In the genomic region with DNA sequence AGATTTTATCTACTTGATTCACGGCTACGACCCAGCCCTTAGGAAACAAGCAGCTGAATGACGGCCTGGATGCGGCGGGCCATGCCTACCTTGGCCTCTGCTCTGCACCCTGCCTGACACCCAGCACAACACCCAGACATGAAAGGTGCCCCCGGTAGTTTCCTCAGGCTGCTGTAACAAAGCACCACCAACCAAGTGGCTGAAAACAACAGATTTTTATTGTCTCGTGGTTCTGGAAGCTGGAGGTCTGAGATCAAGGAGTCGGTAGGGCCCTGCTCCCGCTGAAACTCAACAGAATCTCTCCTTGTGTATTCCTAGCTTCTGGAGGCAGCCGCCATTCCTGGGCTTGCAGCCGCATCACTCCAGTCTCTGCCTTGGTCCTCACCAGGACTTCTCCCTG, we compare ENCODE assay signal across 23 cellular contexts.
"Had no signal": no experiment of that assay in that cellular context is flagged by ENCODE, and none has a peak within 500 bp of the region (broad histone marks: within the 10 kb centered on the region; RNA-seq: fewer than 3 reads in every experiment).

No MANE protein-coding gene starts in this region.

- H3K27me3 ChIP-seq: cardiac muscle cell, esophagus squamous epithelium, gastrocnemius medialis, left lung, neutrophil, pancreas, transverse colon, uterus had no signal

- H3K36me3 ChIP-seq: cardiac muscle cell, esophagus squamous epithelium, gastrocnemius medialis, left lung, neutrophil, pancreas, transverse colon, uterus had no signal

- ATAC-seq: activated CD8-positive, alpha-beta T cell treated with anti-CD3 and anti-CD28 coated beads, Interleukin-2, amount 10 ng/mL, durations not matched to agents 7 days and 5 days; activated naive CD8-positive, alpha-beta T cell treated with anti-CD3 and anti-CD28 coated beads, Interleukin-2, amount 50 U/mL, for 24 hours; gastrocnemius medialis; left lung; sciatic nerve; stimulated activated naive B cell treated with anti-CD40 and anti-IgM and Interleukin-4, amounts not matched to agents 10 μg/mL and 1 μg/mL and 100 μg/mL, for 72 hours; T-cell had no signal

- H3K4me3 ChIP-seq: cardiac muscle cell, esophagus squamous epithelium, gastrocnemius medialis, left lung, pancreas, smooth muscle cell, transverse colon, uterus had no signal

- H3K4me1 ChIP-seq: gastrocnemius medialis, left lung, uterus had no signal

- H3K27ac ChIP-seq: cardiac muscle cell, gastrocnemius medialis, left lung, neutrophil, pancreas, uterus had no signal

- H3K9me3 ChIP-seq: esophagus squamous epithelium, gastrocnemius medialis, left lung, neutrophil, pancreas, transverse colon, uterus had no signal

- DNase-seq: activated CD4-positive, alpha-beta T cell treated with anti-CD3 and anti-CD28 coated beads for 1 hour; activated CD4-positive, alpha-beta T cell treated with anti-CD3 and anti-CD28 coated beads, Interleukin-2, amount 50 U/mL, for 1 hour; activated CD8-positive, alpha-beta T cell treated with anti-CD3 and anti-CD28 coated beads, Interleukin-2, amount 10 ng/mL, durations not matched to agents 7 days and 5 days; activated gamma-delta T cell; activated naive CD4-positive, alpha-beta T cell treated with anti-CD3 and anti-CD28 coated beads, Interleukin-2, amount 50 U/mL, for 16 hours; activated naive CD8-positive, alpha-beta T cell treated with anti-CD3 and anti-CD28 coated beads, Interleukin-2, amount 50 U/mL, for 24 hours; effector memory CD4-positive, alpha-beta T cell; esophagus squamous epithelium; gastrocnemius medialis; mammary epithelial cell; midbrain; stimulated activated CD4-positive, alpha-beta T cell treated with anti-CD3 and anti-CD28 coated beads, Interleukin-2, amount 100 ng/mL, for 48 hours; stimulated activated CD8-positive, alpha-beta memory T cell treated with anti-CD3 and anti-CD28 coated beads, Interleukin-4, amount 100 ng/mL, for 48 hours; stimulated activated naive B cell treated with anti-CD40 and anti-IgM and Interleukin-4, amounts not matched to agents 10 μg/mL and 1 μg/mL and 100 μg/mL, for 72 hours; T-cell; transverse colon; uterus had no signal
